In the genomic region with DNA sequence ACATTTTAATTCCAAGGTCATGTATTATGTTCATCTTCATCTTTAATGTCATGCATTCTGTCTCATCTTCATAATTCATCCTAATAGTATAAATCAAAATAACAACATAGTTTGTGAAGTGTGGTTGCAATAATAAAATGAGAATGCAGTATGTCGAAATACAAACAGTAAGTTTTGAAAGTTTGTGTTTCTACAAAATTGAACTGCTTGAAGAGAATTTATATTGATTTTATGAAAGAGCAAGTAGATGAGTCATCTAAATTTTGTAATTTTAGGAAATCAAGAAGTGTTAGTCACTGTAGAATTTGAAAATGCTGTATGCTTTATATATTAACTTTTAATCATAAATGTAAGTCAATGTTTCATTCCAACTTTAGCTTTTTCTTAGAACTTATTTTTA, we compare ENCODE assay signal across 15 cellular contexts.
DNase-seq lines count a peak whose midpoint lies in the region; ATAC-seq, FAIRE-seq and TF ChIP-seq lines count a peak whose summit lies in the region.
"Had no signal": no experiment of that assay in that cellular context is flagged by ENCODE, and none has a peak within 500 bp of the region (broad histone marks: within the 10 kb centered on the region; RNA-seq: fewer than 3 reads in every experiment).

No MANE protein-coding gene starts in this region.

- peaks cover 20% of the 10 kb centered on the region; the same call in 1 of the 2 replicates for H3F3A ChIP-seq in GM23248 (ENCODE audit: insufficient read depth)
- H3F3A ChIP-seq in MM.1S (ENCODE audit: insufficient read depth, low read length), result no peaks in the 10 kb centered on the region

- TF ChIP-seq POLR2A in right lobe of liver (IDR thresholded peaks at IDR 0.05), result no peak

- 51 to 60% methylated on average over 1 of the region's 1 CpG for WGBS in GM23248 (ENCODE audit: low coverage in 1 of 2, low lambda C conversion rate in 2 of 2, missing lambda C conversion rate in 2 of 2), 2 experiments
- 22% methylated on average over 1 of the region's 1 CpG for whole genome bisulfite sequencing in right lobe of liver (ENCODE audit: insufficient coverage, low coverage, low lambda C conversion rate, missing lambda C conversion rate)

- in situ Hi-C loops in GM23248 (cut with MboI), result no loop called here

- intact Hi-C loops in right lobe of liver (cut with DNase I), result no loop called here
- intact Hi-C loops in posterior vena cava (cut with DNase I), result no loop called here

- DNase-seq in GM23248, result peak; percentile 52
- DNase-seq in LHCN-M2 (ENCODE audit: low read depth), result peak; percentile 32
- no peak for DNase-seq in right lobe of liver
- DNase-seq in posterior vena cava (ENCODE audit: low spot score), result no peak
- no peak for DNase-seq in urothelium cell line (ENCODE audit: low spot score)
- DNase-seq in MM.1S, result no peak
- DNase-seq: CD8-positive, alpha-beta T cell; DMS79; NCI-H1436; NCI-H2029 treated with DMSO at 0.1 percent for 48 hours; NCI-H748 treated with DMSO at 0.1 percent for 48 hours had no signal

- H3K36me3 ChIP-seq in GM23248 (ENCODE audit: low read depth) (no peaks in the 10 kb centered on the region), right lobe of liver (no peaks in the 10 kb centered on the region), MM.1S (replicated peaks; ENCODE audit: insufficient read depth, low read length) (no peaks in the 10 kb centered on the region)
- H3K36me3 ChIP-seq: BLaER1 had no signal

- H3K4me3 ChIP-seq in GM23248 (no peak overlapping the region), right lobe of liver (no peak overlapping the region), MM.1S (ENCODE audit: low read length) (no peak overlapping the region)
- H3K4me3 ChIP-seq: BLaER1, GM23338 had no signal

- H3K27ac ChIP-seq in GM23248 (no peak overlapping the region), right lobe of liver (no peak overlapping the region), MM.1S (ENCODE audit: low read length) (no peak overlapping the region)
- H3K27ac ChIP-seq: BLaER1 had no signal

- FAIRE-seq in colon (lab: Jason Lieb, UNC) (peak; percentile 60), urothelium cell line (lab: Jason Lieb, UNC) (no peak)

- no peak overlapping the region for H3K4me2 ChIP-seq in GM23248 (ENCODE audit: unreplicated experiment)
- no peak overlapping the region for H3K4me2 ChIP-seq in MM.1S (ENCODE audit: low read depth, low read length)
- H3K4me2 ChIP-seq: BLaER1, GM23338 had no signal

- no peaks in the 10 kb centered on the region for H3K9me2 ChIP-seq in GM23248 (ENCODE audit: insufficient read depth)
- H3K9me2 ChIP-seq in MM.1S (replicated peaks; ENCODE audit: insufficient read depth, low read length), result no peaks in the 10 kb centered on the region

- TF ChIP-seq CTCF in right lobe of liver (IDR thresholded peaks at IDR 0.05), result no peak
- no peak for TF ChIP-seq CTCF in MM.1S (IDR thresholded peaks at IDR 0.05; ENCODE audit: low read length)

- H3K4me1 ChIP-seq in GM23248 (ENCODE audit: insufficient read depth) (peaks cover 43% of the 10 kb centered on the region), right lobe of liver (peaks cover 0 to 22% (median 8%) of the 10 kb centered on the region in 4 donors), MM.1S (ENCODE audit: low read length) (peaks cover 15% of the 10 kb centered on the region)
- H3K4me1 ChIP-seq: BLaER1 had no signal

- H3K79me2 ChIP-seq in GM23248 (ENCODE audit: insufficient read depth) (no peaks in the 10 kb centered on the region), MM.1S (ENCODE audit: low read length) (no peaks in the 10 kb centered on the region)

- H3K27me3 ChIP-seq in GM23248 (replicated peaks; ENCODE audit: insufficient read depth), result no peaks in the 10 kb centered on the region
- H3K27me3 ChIP-seq in right lobe of liver, result no peaks in the 10 kb centered on the region
- no peaks in the 10 kb centered on the region for H3K27me3 ChIP-seq in MM.1S (replicated peaks; ENCODE audit: insufficient read depth, low read length)
- H3K27me3 ChIP-seq: BLaER1 had no signal

- no peaks in the 10 kb centered on the region for H3K9me3 ChIP-seq in GM23248 (ENCODE audit: low read depth)
- no peaks in the 10 kb centered on the region for H3K9me3 ChIP-seq in right lobe of liver
- no peaks in the 10 kb centered on the region for H3K9me3 ChIP-seq in MM.1S (replicated peaks; ENCODE audit: insufficient read depth, low read length)
- H3K9me3 ChIP-seq: BLaER1 had no signal

- H4K20me1 ChIP-seq in GM23248 (ENCODE audit: insufficient read depth) (no peaks in the 10 kb centered on the region), MM.1S (ENCODE audit: insufficient read depth, low read length) (no peaks in the 10 kb centered on the region)
- H4K20me1 ChIP-seq: BLaER1 had no signal

- H2AFZ ChIP-seq in GM23248 (no peak overlapping the region), MM.1S (ENCODE audit: low read length) (no peak overlapping the region)
- H2AFZ ChIP-seq: GM23338 had no signal

- ATAC-seq in right lobe of liver, result peak in 3 of 4 donors; percentile 28 to 61 (median 49)
- no peak for ATAC-seq in HG03135 (IDR thresholded peaks at IDR 0.05; ENCODE audit: unreplicated experiment)
- ATAC-seq: CD8-positive, alpha-beta T cell; GM23338 had no signal

- H3K9ac ChIP-seq in GM23248 (no peak overlapping the region), MM.1S (ENCODE audit: low read length) (no peak overlapping the region)
- H3K9ac ChIP-seq: BLaER1 had no signal

Comparison
In these comparisons a context has a peak if more than half of its experiments do, and no peak if none do; other contexts are left out.
1. DNase-seq: peak in GM23248 (single experiment) and LHCN-M2 (single experiment); none in right lobe of liver (0 of 3), posterior vena cava (single experiment), urothelium cell line (single experiment) and MM.1S (single experiment).